Comparison of ENCODE assay signal across 8 cellular contexts in genomic region chr11:34154059-34154875, GRCh38. TPM values are rescaled to one million over a fixed set of nuclear protein-coding genes. Genes with fewer than 3 reads are reported as not detected.
DNase-seq lines count a peak whose midpoint lies in the region; ATAC-seq and TF ChIP-seq lines count a peak whose summit lies in the region.

No MANE protein-coding gene starts in this region.

- no peak overlapping the region for H3K4me3 ChIP-seq in hepatocyte
- H3K4me3 ChIP-seq in lower leg skin (ENCODE audit: low read depth, poor library complexity, severe bottlenecking): no peak overlapping the region

- POLR2A ChIA-PET in GM10248 (lab: Yijun Ruan, JAX): no interaction called here

- H3K27me3 ChIP-seq in hepatocyte: no peaks in the 10 kb centered on the region

- no peaks in the 10 kb centered on the region for H3K9me3 ChIP-seq in hepatocyte (ENCODE audit: low read depth)

- H3K36me3 ChIP-seq in hepatocyte (replicated peaks; ENCODE audit: insufficient read depth, low read depth): no peaks in the 10 kb centered on the region

- TF ChIP-seq CTCF in GM10248 (IDR thresholded peaks at IDR 0.05; ENCODE audit: control extremely low read depth, extremely low read depth, low read depth, missing control alignments): no peak
- no peak for TF ChIP-seq CTCF in hepatocyte (IDR thresholded peaks at IDR 0.05; ENCODE audit: poor library complexity)
- TF ChIP-seq CTCF in lower leg skin (IDR thresholded peaks at IDR 0.05): no peak

- H4K20me1 ChIP-seq in hepatocyte (ENCODE audit: insufficient read depth, poor library complexity, severe bottlenecking): no peaks in the 10 kb centered on the region

- DNase-seq in GM10248 (ENCODE audit: extremely low spot score) (peak; percentile 63), hepatocyte (ENCODE audit: low spot score) (no peak), NCI-H2171 (lab: John Stamatoyannopoulos, UW) (no peak), NCI-H1436 (lab: John Stamatoyannopoulos, UW) (no peak), NCI-H2227 treated with DMSO at 0.1 percent for 48 hours (lab: John Stamatoyannopoulos, UW) (no peak), lower leg skin (ENCODE audit: low spot score in 2 of 2) (no peak)

- H3K79me2 ChIP-seq in hepatocyte: no peaks in the 10 kb centered on the region

- no peaks in the 10 kb centered on the region for H3K9me2 ChIP-seq in hepatocyte (replicated peaks; ENCODE audit: insufficient read depth)

- 94% methylated on average over 16 of the region's 16 CpGs for WGBS in hepatocyte (ENCODE audit: low lambda C conversion rate, missing lambda C conversion rate)
- WGBS in lower leg skin, 2 donors: 66 to 69% methylated on average over 11 to 12 of the region's 16 CpGs

- H2AFZ ChIP-seq in hepatocyte: no peak overlapping the region

- CTCF ChIA-PET in GM10248 (lab: Yijun Ruan, JAX): interaction anchor here (0.8 to 1.6 kb wide), 14 partner anchors 9 to 204 kb away, joined by 3 to 6 read pairs (median 4); partner anchors contain the start of gene ABTB2

- intact Hi-C loops in lower leg skin (cut with DNase I; ENCODE audit: low total_unique reads): no loop called here

- H3K4me1 ChIP-seq in hepatocyte (ENCODE audit: insufficient read depth): peaks cover 11% of the 10 kb centered on the region

- peak overlapping the region; percentile 31 for H3K27ac ChIP-seq in hepatocyte

- no peak overlapping the region for H3K4me2 ChIP-seq in hepatocyte

- TF ChIP-seq POLR2A in lower leg skin (IDR thresholded peaks at IDR 0.05): no peak

- ATAC-seq in GM21423 (IDR thresholded peaks at IDR 0.05; ENCODE audit: unreplicated experiment) (peak; percentile 75), HG03520 (IDR thresholded peaks at IDR 0.05; ENCODE audit: unreplicated experiment) (peak; percentile 52)

RNA-seq across cellular contexts. Expression of gene NAT10, which starts 48.8 kb away (rescaled TPM):
- 20.5 and 27.6 TPM in 2 replicates for total RNA-seq in hepatocyte
- 18.3 and 21.6 TPM in 2 replicates for polyA plus RNA-seq in hepatocyte
- 10 to 100 TPM; 25.2 to 37.0 (median 27.9) TPM for total RNA-seq in lower leg skin
